10 cellular contexts compared by ENCODE assay signal in genomic region chr9:133731876-133732321, GRCh38. TPM values are rescaled to one million over a fixed set of nuclear protein-coding genes. Genes with fewer than 3 reads are reported as not detected.
DNase-seq lines count a peak whose midpoint lies in the region; ATAC-seq and TF ChIP-seq lines count a peak whose summit lies in the region.
"Had no signal": no experiment of that assay in that cellular context is flagged by ENCODE, and none has a peak within 500 bp of the region (broad histone marks: within the 10 kb centered on the region; RNA-seq: fewer than 3 reads in every experiment).

No MANE protein-coding gene starts in this region.

- peak; percentile 85 for DNase-seq in AG08395 (ENCODE audit: low spot score)
- DNase-seq in HFFc6, result peak; percentile 28
- peak; percentile 17 for DNase-seq in OCI-M1 (lab: John Stamatoyannopoulos, UW)
- peak; percentile 50 for DNase-seq in glutamatergic neuron
- no peak for DNase-seq in amniotic stem cell (lab: John Stamatoyannopoulos, UW)
- DNase-seq in CD4-positive, alpha-beta memory T cell, result no peak
- DNase-seq in OCI-M2 (lab: John Stamatoyannopoulos, UW; ENCODE audit: unreplicated experiment), result no peak
- DNase-seq: stimulated activated CD4-positive, alpha-beta T cell treated with anti-CD3 and anti-CD28 coated beads, Interleukin-15, amount 100 ng/mL, for 24 hours had no signal

- H3K27me3 ChIP-seq in CD4-positive, alpha-beta memory T cell (ENCODE audit: insufficient read depth, low read length), result no peaks in the 10 kb centered on the region

- H3K4me3 ChIP-seq in CD4-positive, alpha-beta memory T cell (ENCODE audit: low read length in 2 of 2), result no peak overlapping the region
- H3K4me3 ChIP-seq: SJSA1 had no signal

- H3K27ac Mint-ChIP-seq in HFFc6, result no peak overlapping the region
- no peak overlapping the region for H3K27ac Mint-ChIP-seq in glutamatergic neuron (ENCODE audit: unreplicated experiment)
- no peak overlapping the region for H3K27ac Mint-ChIP-seq in CD4-positive, alpha-beta memory T cell

- intact Hi-C loops in CD4-positive, alpha-beta memory T cell (cut with micrococcal nuclease), result no loop called here

- H3K4me1 Mint-ChIP-seq in HFFc6 (ENCODE audit: low read depth) (no peaks in the 10 kb centered on the region), glutamatergic neuron (ENCODE audit: low read depth, unreplicated experiment) (peaks cover 13% of the 10 kb centered on the region)
- peaks cover 1 to 2% (median 2%) of the 10 kb centered on the region in 4 donors for H3K4me1 Mint-ChIP-seq in CD4-positive, alpha-beta memory T cell

- H3K27ac ChIP-seq in CD4-positive, alpha-beta memory T cell (ENCODE audit: low read depth, low read length), result no peak overlapping the region
- H3K27ac ChIP-seq: SJSA1 had no signal

- H3K36me3 ChIP-seq in CD4-positive, alpha-beta memory T cell (ENCODE audit: insufficient read depth, low read length), result no peaks in the 10 kb centered on the region
- H3K36me3 ChIP-seq: SJSA1 had no signal

- TF ChIP-seq CTCF in HFFc6 (IDR thresholded peaks at IDR 0.05) (no peak), glutamatergic neuron (IDR thresholded peaks at IDR 0.05; ENCODE audit: partially characterized antibody, unreplicated experiment) (no peak)

- H3K4me3 Mint-ChIP-seq in HFFc6 (no peak overlapping the region), glutamatergic neuron (ENCODE audit: unreplicated experiment) (no peak overlapping the region)
- no peak overlapping the region for H3K4me3 Mint-ChIP-seq in CD4-positive, alpha-beta memory T cell

- peaks cover 4% of the 10 kb centered on the region for H3K4me1 ChIP-seq in CD4-positive, alpha-beta memory T cell (ENCODE audit: insufficient read depth, low read length)
- H3K4me1 ChIP-seq: SJSA1 had no signal

- no peaks in the 10 kb centered on the region for H3K9me3 ChIP-seq in CD4-positive, alpha-beta memory T cell (ENCODE audit: control insufficient read depth in 1 of 2, low read length in 2 of 2)
- H3K9me3 ChIP-seq: SJSA1 had no signal

- POLR2A ChIA-PET in CD4-positive, alpha-beta memory T cell (lab: Charles Lee; ENCODE audit: partially characterized antibody), result no interaction called here

- no peaks in the 10 kb centered on the region for H3K9me3 Mint-ChIP-seq in HFFc6
- peaks cover 3% of the 10 kb centered on the region for H3K9me3 Mint-ChIP-seq in glutamatergic neuron (ENCODE audit: unreplicated experiment)
- H3K9me3 Mint-ChIP-seq in CD4-positive, alpha-beta memory T cell, result no peaks in the 10 kb centered on the region

- H3K27me3 Mint-ChIP-seq in HFFc6 (ENCODE audit: insufficient read depth), result peaks cover 16% of the 10 kb centered on the region
- peaks cover 11% of the 10 kb centered on the region for H3K27me3 Mint-ChIP-seq in glutamatergic neuron (ENCODE audit: unreplicated experiment)
- peaks cover 1% of the 10 kb centered on the region in 2 donors for H3K27me3 Mint-ChIP-seq in CD4-positive, alpha-beta memory T cell

- CTCF ChIA-PET in CD4-positive, alpha-beta memory T cell (lab: Charles Lee; ENCODE audit: partially characterized antibody), result interaction anchor here (1.1 kb wide), 1 partner anchor 11 kb away, joined by 3 read pairs; no protein-coding TSS in a partner anchor

- ATAC-seq in GM21723 (IDR thresholded peaks at IDR 0.05; ENCODE audit: unreplicated experiment), result no peak

- H3K36me3 Mint-ChIP-seq in HFFc6 (ENCODE audit: low read depth) (no peaks in the 10 kb centered on the region), glutamatergic neuron (ENCODE audit: unreplicated experiment) (no peaks in the 10 kb centered on the region)
- no peaks in the 10 kb centered on the region for H3K36me3 Mint-ChIP-seq in CD4-positive, alpha-beta memory T cell

RNA-seq across cellular contexts. Expression of gene SARDH, which starts 6.3 kb away (rescaled TPM):
- total RNA-seq in HFFc6 (2021; fragmentation: NEBNext Ultra II Directional; extraction: Animal tissue kit (Norgen Biotek cat#: 25700)), result 1 to 10 TPM in 4 of 6 experiments, under 1 TPM in 2; 0.24 to 5.1 (median 4.1) TPM
- total RNA-seq in glutamatergic neuron (ENCODE audit: unreplicated experiment), result 2.0 TPM
- 10 to 100 TPM; 18.6 to 19.3 TPM for total RNA-seq in CD4-positive, alpha-beta memory T cell
- polyA plus RNA-seq in CD4-positive, alpha-beta memory T cell, result 1 to 10 TPM; 2.5 to 4.1 TPM

Comparison
In these comparisons a context has a peak if more than half of its experiments do, and no peak if none do; other contexts are left out.
1. DNase-seq: peak in AG08395 (single experiment), HFFc6 (single experiment), OCI-M1 (single experiment) and glutamatergic neuron (single experiment); none in amniotic stem cell (single experiment), CD4-positive, alpha-beta memory T cell (0 of 5) and OCI-M2 (single experiment).